Comparison of ENCODE assay signal across 8 cellular contexts in genomic region chr15:52180851-52181450, GRCh38. TPM values are rescaled to one million over a fixed set of nuclear protein-coding genes. Genes with fewer than 3 reads are reported as not detected.
DNase-seq lines count a peak whose midpoint lies in the region; ATAC-seq and TF ChIP-seq lines count a peak whose summit lies in the region.

No MANE protein-coding gene starts in this region.

- peak overlapping the region; percentile 81 for H3K27ac ChIP-seq in OCI-LY7 (ENCODE audit: low read depth, low read length, poor library complexity, severe bottlenecking)
- H3K27ac ChIP-seq in ovary, result peak overlapping the region; percentile 94 to 98

- H3K36me3 ChIP-seq in ES-I3 (ENCODE audit: insufficient read depth, low read length), result no peaks in the 10 kb centered on the region
- H3K36me3 ChIP-seq in OCI-LY7 (ENCODE audit: insufficient read depth, low read length), result 0 out of 2 replicates have a peak, but pooled peaks cover 5% of the 10 kb centered on the region
- no peaks in the 10 kb centered on the region for H3K36me3 ChIP-seq in ovary

- WGBS in ovary, 3 donors, result 83 to 88% (median 86%) methylated on average over 10 of the region's 10 CpGs

- TF ChIP-seq POLR2A in ovary (IDR thresholded peaks at IDR 0.05), result no peak

- peak overlapping the region; percentile 99 for H3K4me2 ChIP-seq in OCI-LY7 (ENCODE audit: low read length)

- H3K4me1 ChIP-seq in ES-I3 (ENCODE audit: insufficient read depth, low read length) (no peaks in the 10 kb centered on the region), OCI-LY7 (ENCODE audit: insufficient read depth, low read length, poor library complexity, severe bottlenecking) (peaks cover 65% of the 10 kb centered on the region), ovary (ENCODE audit: insufficient read depth) (peaks cover 11% of the 10 kb centered on the region)

- H3K79me2 ChIP-seq in OCI-LY7 (ENCODE audit: insufficient read depth, low read depth, low read length), result peaks cover 24% of the 10 kb centered on the region

- no peaks in the 10 kb centered on the region for H3K27me3 ChIP-seq in ovary

- DNase-seq in OCI-LY7 (ENCODE audit: low spot score), result peak; percentile 32
- DNase-seq in effector memory CD8-positive, alpha-beta T cell, result no peak
- no peak for DNase-seq in ovary
- DNase-seq in RKO (ENCODE audit: low spot score), result no peak
- DNase-seq in stimulated activated CD4-positive, alpha-beta T cell treated with anti-CD3 and anti-CD28 coated beads, Interleukin-4, amount 100 ng/mL, for 1 hour, result no peak
- DNase-seq in GOT3 (lab: John Stamatoyannopoulos, UW), result no peak
- DNase-seq in central memory CD4-positive, alpha-beta T cell, result no peak

- no peaks in the 10 kb centered on the region for H3K27me3 Mint-ChIP-seq in effector memory CD8-positive, alpha-beta T cell

- peak overlapping the region; percentile 87 for H3K4me3 Mint-ChIP-seq in effector memory CD8-positive, alpha-beta T cell

- POLR2A ChIA-PET in OCI-LY7 (lab: Charles Lee), result interaction anchor here (0.6 to 4.2 kb wide), 3 partner anchors 10 to 45 kb away, joined by 3 to 33 read pairs (median 3); no protein-coding TSS in a partner anchor

- peak overlapping the region; percentile 93; the same call in 1 of the 2 replicates for H2AFZ ChIP-seq in OCI-LY7 (ENCODE audit: low read length)

- H3K9ac ChIP-seq in ES-I3 (ENCODE audit: low read depth, low read length), result peak overlapping the region; percentile 97; the same call in 1 of the 2 replicates

- H3K9me2 ChIP-seq in OCI-LY7 (ENCODE audit: insufficient read depth, low read length), result no peaks in the 10 kb centered on the region

- H4K20me1 ChIP-seq in OCI-LY7 (ENCODE audit: insufficient read depth, low read length), result peaks cover 18% of the 10 kb centered on the region

- no peaks in the 10 kb centered on the region for H3K9me3 Mint-ChIP-seq in effector memory CD8-positive, alpha-beta T cell

- intact Hi-C loops in OCI-LY7 (cut with micrococcal nuclease; ENCODE audit: unreplicated experiment) (loop anchor here (5.0 kb wide), 1 partner anchor 496 kb away; the partner anchor contains the start of gene ATOSA), ovary (cut with DNase I) (no loop called here)

- peaks cover 19% of the 10 kb centered on the region for H3K36me3 Mint-ChIP-seq in effector memory CD8-positive, alpha-beta T cell (ENCODE audit: insufficient read depth)

- no peaks in the 10 kb centered on the region for H3K9me3 ChIP-seq in ES-I3 (ENCODE audit: control insufficient read depth, insufficient read depth, low read length)
- H3K9me3 ChIP-seq in OCI-LY7 (ENCODE audit: low read length), result no peaks in the 10 kb centered on the region
- no peaks in the 10 kb centered on the region for H3K9me3 ChIP-seq in ovary

- no peak for TF ChIP-seq CTCF in OCI-LY7 (conservative IDR thresholded peaks at IDR 0.05; ENCODE audit: low read length)
- no peak for TF ChIP-seq CTCF in ovary (IDR thresholded peaks at IDR 0.05)

- CTCF ChIA-PET in OCI-LY7 (lab: Charles Lee; ENCODE audit: unreplicated experiment), result no interaction called here

- peak overlapping the region; percentile 96 to 97 for H3K27ac Mint-ChIP-seq in effector memory CD8-positive, alpha-beta T cell

- peaks cover 33 to 39% of the 10 kb centered on the region in 2 donors for H3K4me1 Mint-ChIP-seq in effector memory CD8-positive, alpha-beta T cell (ENCODE audit: low read depth in 2 of 2)

- TF ChIP-seq EP300 in ovary (IDR thresholded peaks at IDR 0.05), result no peak

- H3K4me3 ChIP-seq in OCI-LY7 (ENCODE audit: low read depth, low read length, poor library complexity, severe bottlenecking) (peak overlapping the region; percentile 85), ovary (no peak overlapping the region)

- no peak for ATAC-seq in effector memory CD8-positive, alpha-beta T cell (replicated peaks)

- BruUV-seq in OCI-LY7 (replicated peaks; lab: Mats Ljungman, UMichigan), result no TSS peak

RNA-seq across cellular contexts. Expression of gene GNB5, which starts 10.2 kb away (rescaled TPM):
- 53.9 and 56.3 TPM in 2 replicates for total RNA-seq in OCI-LY7 (2014; rRNA removed; shearing (Covaris generic))
- total RNA-seq in OCI-LY7 (2022) (49.0 and 60.3 TPM in 2 replicates), ovary (100 to 1,000 TPM in 1 of 7 donors, 10 to 100 TPM in 6; 63.3 to 101 (median 65.0) TPM)
- 10 to 100 TPM; 49.2 to 50.1 TPM for polyA plus RNA-seq in ovary
